8 cellular contexts compared by ENCODE assay signal in genomic region chr4:185134176-185134869, GRCh38. TPM values are rescaled to one million over a fixed set of nuclear protein-coding genes. Genes with fewer than 3 reads are reported as not detected.
DNase-seq lines count a peak whose midpoint lies in the region; ATAC-seq and TF ChIP-seq lines count a peak whose summit lies in the region.

No MANE protein-coding gene starts in this region.

- intact Hi-C loops in PC-9 (cut with micrococcal nuclease; ENCODE audit: unreplicated experiment) = loop anchor here (1.0 to 10.0 kb wide), 6 partner anchors 37 to 870 kb away; partner anchors contain the start of gene CENPU
- intact Hi-C loops in dorsolateral prefrontal cortex (cut with DNase I) = no loop called here

- ATAC-seq in GM18498 (IDR thresholded peaks at IDR 0.05; ENCODE audit: unreplicated experiment) = peak; percentile 64
- ATAC-seq in HG03439 (IDR thresholded peaks at IDR 0.05; ENCODE audit: unreplicated experiment) = peak; percentile 75
- peak; percentile 72 for ATAC-seq in memory B cell (ENCODE audit: low read depth)

- H3K36me3 Mint-ChIP-seq in memory B cell = no peaks in the 10 kb centered on the region

- H3K4me1 Mint-ChIP-seq in memory B cell = no peaks in the 10 kb centered on the region

- TF ChIP-seq CTCF in PC-9 (conservative IDR thresholded peaks at IDR 0.05) = peak; percentile 87
- TF ChIP-seq CTCF in dorsolateral prefrontal cortex (IDR thresholded peaks at IDR 0.05 in 54 of 56, conservative IDR thresholded peaks at IDR 0.05 in 2 of 56; ENCODE audit: low read depth in 1 of 56, partially characterized antibody in 56 of 56) = peak; percentile 69 to 93 (median 81)

- H3K4me2 ChIP-seq in PC-9 = no peak overlapping the region

- CTCF ChIA-PET in PC-9 (lab: Charles Lee) = interaction anchor here (0.7 to 1.4 kb wide), 8 partner anchors 9 to 870 kb away, joined by 3 to 7 read pairs (median 5); partner anchors contain the start of gene SLC25A4

- DNase-seq in AG20443 (ENCODE audit: low spot score) (peak; percentile 65), PC-9 (no peak), dorsolateral prefrontal cortex (no peak), memory B cell (ENCODE audit: low spot score in 2 of 2) (peak in 1 of 2 donors; percentile 48), ecto neural progenitor cell (ENCODE audit: low spot score) (no peak)
- no peak for DNase-seq in stimulated activated CD4-positive, alpha-beta T cell treated with anti-CD3 and anti-CD28 coated beads, Interleukin-4, amount 100 ng/mL, for 24 hours

- H3F3A ChIP-seq in PC-9 (ENCODE audit: insufficient read depth, low read depth) = no peaks in the 10 kb centered on the region

- H3K27me3 ChIP-seq in PC-9 (ENCODE audit: insufficient read depth, low read depth) = no peaks in the 10 kb centered on the region
- no peaks in the 10 kb centered on the region for H3K27me3 ChIP-seq in dorsolateral prefrontal cortex

- H3K27ac Mint-ChIP-seq in memory B cell = no peak overlapping the region

- no peaks in the 10 kb centered on the region for H3K9me3 ChIP-seq in PC-9 (ENCODE audit: insufficient read depth, low read depth)

- H3K27me3 Mint-ChIP-seq in memory B cell = peaks cover 4% of the 10 kb centered on the region

- H4K20me1 ChIP-seq in PC-9 (ENCODE audit: insufficient read depth) = no peaks in the 10 kb centered on the region

- H3K4me3 ChIP-seq in PC-9 (no peak overlapping the region), dorsolateral prefrontal cortex (peak overlapping the region in 1 of 59 donors; percentile 22)

- no peaks in the 10 kb centered on the region for H3K4me1 ChIP-seq in PC-9 (replicated peaks; ENCODE audit: insufficient read depth)

- no peak overlapping the region for H3K27ac ChIP-seq in PC-9
- H3K27ac ChIP-seq in dorsolateral prefrontal cortex = no peak overlapping the region

- POLR2A ChIA-PET in PC-9 (lab: Charles Lee; ENCODE audit: unreplicated experiment) = no interaction called here

- BruUV-seq in PC-9 (replicated peaks; lab: Mats Ljungman, UMichigan) = no TSS peak

- H3K4me3 Mint-ChIP-seq in memory B cell = no peak overlapping the region

- no peaks in the 10 kb centered on the region for H3K9me2 ChIP-seq in PC-9 (ENCODE audit: insufficient read depth)

- no peaks in the 10 kb centered on the region for H3K79me2 ChIP-seq in PC-9 (ENCODE audit: low read depth)

- no peaks in the 10 kb centered on the region for H3K9me3 Mint-ChIP-seq in memory B cell

- no peak overlapping the region for H2AFZ ChIP-seq in PC-9

- no peaks in the 10 kb centered on the region for H3K36me3 ChIP-seq in PC-9 (ENCODE audit: low read depth)

RNA-seq across cellular contexts. Expression of gene SLC25A4, which starts 8.7 kb away (rescaled TPM):
- total RNA-seq in PC-9 (2021) = 15.6 and 15.9 TPM in 2 replicates
- 100 to 1,000 TPM in 100 of 120 experiments, 10 to 100 TPM in 20; 57.5 to 171 (median 125) TPM for total RNA-seq in dorsolateral prefrontal cortex
